8 cellular contexts compared by ENCODE assay signal in genomic region chrX:130108647-130109428, GRCh38. TPM values are rescaled to one million over a fixed set of nuclear protein-coding genes. Genes with fewer than 3 reads are reported as not detected.
A peak's percentile ranks its signal among the peaks of the same experiment; 100 is the strongest.
DNase-seq lines count a peak whose midpoint lies in the region; ATAC-seq and TF ChIP-seq lines count a peak whose summit lies in the region.

No MANE protein-coding gene starts in this region.

- TF ChIP-seq CTCF in coronary artery (IDR thresholded peaks at IDR 0.05): no peak

- H3K36me3 Mint-ChIP-seq in naive B cell: no peaks in the 10 kb centered on the region

- peak overlapping the region; percentile 64 to 95 (median 86) for H3K27ac Mint-ChIP-seq in naive B cell

- peaks cover 0 to 3% (median 0%) of the 10 kb centered on the region in 7 donors for H3K9me3 Mint-ChIP-seq in naive B cell

- DNase-seq in Daoy (ENCODE audit: low read depth) (peak; percentile 68), SK-MEL-5 (ENCODE audit: low read depth, low spot score) (peak; percentile 9), coronary artery (ENCODE audit: low spot score) (no peak), naive B cell (peak; percentile 52), NCI-H1092 (lab: John Stamatoyannopoulos, UW) (no peak), C1 segment of cervical spinal cord (lab: John Stamatoyannopoulos, UW) (no peak)

- H3K4me3 Mint-ChIP-seq in naive B cell: peak overlapping the region; percentile 83 to 95 (median 92)

- peak overlapping the region; percentile 92 to 94 for H3K27ac ChIP-seq in coronary artery

- ATAC-seq in GM19351 (IDR thresholded peaks at IDR 0.05; ENCODE audit: unreplicated experiment) (peak; percentile 64), HG03280 (IDR thresholded peaks at IDR 0.05; ENCODE audit: unreplicated experiment) (peak; percentile 57), naive B cell (ENCODE audit: low read depth in 2 of 2) (peak; percentile 52 to 62)

- H3K27me3 Mint-ChIP-seq in naive B cell: no peaks in the 10 kb centered on the region

- peak overlapping the region; percentile 86 for H3K4me3 ChIP-seq in coronary artery

- H3K4me1 Mint-ChIP-seq in naive B cell: peaks cover 33 to 59% (median 55%) of the 10 kb centered on the region in 3 donors

- in situ Hi-C loops in SK-MEL-5 (cut with HindIII; ENCODE audit: low pct_unique_long_range_greater_than_20kb, low sequenced_read_pairs): no loop called here

RNA-seq across cellular contexts. Expression of gene ELF4, which starts 1.5 kb away (rescaled TPM):
- 15.6 and 18.3 TPM in 2 replicates for total RNA-seq in Daoy (2014; rRNA removed; shearing (Covaris generic))
- 4.9 and 5.5 TPM in 2 replicates for total RNA-seq in SK-MEL-5 (2014; rRNA removed; shearing (Covaris generic))
- 9.2 and 14.4 TPM in 2 replicates for polyA plus RNA-seq in SK-MEL-5 (2015; cell fraction: cytosol; rRNA removed)
- 2.9 and 4.2 TPM in 2 replicates for polyA plus RNA-seq in SK-MEL-5 (2015; cell fraction: nucleus; rRNA removed)
- 10 to 100 TPM in 2 of 6 donors, 1 to 10 TPM in 4; 8.7 to 15.4 (median 9.7) TPM for polyA plus RNA-seq in naive B cell (ENCODE audit: low read depth in 6 of 6)

RNA-seq across cellular contexts. Expression of gene AIFM1, which starts 56.8 kb away (rescaled TPM):
- total RNA-seq in Daoy (2014; rRNA removed; shearing (Covaris generic)): 22.4 and 38.0 TPM in 2 replicates
- 71.0 and 77.5 TPM in 2 replicates for total RNA-seq in SK-MEL-5 (2014; rRNA removed; shearing (Covaris generic))
- 77.6 and 89.2 TPM in 2 replicates for polyA plus RNA-seq in SK-MEL-5 (2015; cell fraction: cytosol; rRNA removed)
- polyA plus RNA-seq in SK-MEL-5 (2015; cell fraction: nucleus; rRNA removed): 30.2 and 43.9 TPM in 2 replicates
- 10 to 100 TPM; 13.6 to 24.2 (median 20.3) TPM for polyA plus RNA-seq in naive B cell (ENCODE audit: low read depth in 6 of 6)

Comparison
In these comparisons a context has a peak if more than half of its experiments do, and no peak if none do; other contexts are left out.
1. DNase-seq: peak in Daoy (single experiment), SK-MEL-5 (single experiment) and naive B cell (single experiment); none in coronary artery (single experiment), NCI-H1092 (single experiment) and C1 segment of cervical spinal cord (0 of 14).
2. Peak in every context shown above with its lines, with median percentiles within 50 percentile points of each other: ATAC-seq.